Comparison of ENCODE assay signal across 10 cellular contexts in genomic region chr7:155214328-155214986, GRCh38.
DNase-seq lines count a peak whose midpoint lies in the region; ATAC-seq and TF ChIP-seq lines count a peak whose summit lies in the region.
"Had no signal": no experiment of that assay in that cellular context is flagged by ENCODE, and none has a peak within 500 bp of the region (broad histone marks: within the 10 kb centered on the region; RNA-seq: fewer than 3 reads in every experiment).

No MANE protein-coding gene starts in this region.

- no peak overlapping the region for H3K27ac ChIP-seq in skeletal muscle tissue (ENCODE audit: low read depth, low read length)
- no peak overlapping the region for H3K27ac ChIP-seq in ascending aorta
- H3K27ac ChIP-seq: SK-N-MC had no signal

- peak overlapping the region in 2 of 3 donors; percentile 68 to 76 for H3K9ac ChIP-seq in skeletal muscle tissue (ENCODE audit: low read depth in 1 of 3, low read length in 3 of 3)

- H3K36me3 ChIP-seq in kidney epithelial cell (ENCODE audit: control insufficient read depth, insufficient read depth, low read length) (no peaks in the 10 kb centered on the region), skeletal muscle tissue (ENCODE audit: control insufficient read depth in 3 of 3, insufficient read depth in 3 of 3, low read length in 3 of 3) (no peaks in the 10 kb centered on the region), ascending aorta (no peaks in the 10 kb centered on the region)

- intact Hi-C loops in ascending aorta (cut with DNase I) = no loop called here

- H3K4me3 ChIP-seq in kidney epithelial cell (ENCODE audit: low read depth, low read length) (peak overlapping the region; percentile 36), skeletal muscle tissue (ENCODE audit: low read length in 3 of 3) (peak overlapping the region; percentile 54 to 74 (median 70)), ascending aorta (no peak overlapping the region)
- H3K4me3 ChIP-seq: SK-N-MC had no signal

- peak; percentile 80 for DNase-seq in GM03348 (ENCODE audit: low spot score)
- DNase-seq in NCI-H748 (lab: John Stamatoyannopoulos, UW; ENCODE audit: unreplicated experiment) = peak; percentile 75
- DNase-seq in kidney epithelial cell (ENCODE audit: low read depth) = no peak
- DNase-seq in ascending aorta (ENCODE audit: low spot score in 2 of 2) = no peak
- DNase-seq in NCI-H446 treated with DMSO at 0.1 percent for 48 hours (lab: John Stamatoyannopoulos, UW) = no peak

- ATAC-seq in GM18870 (IDR thresholded peaks at IDR 0.05; ENCODE audit: unreplicated experiment) = no peak
- ATAC-seq in HG02678 (IDR thresholded peaks at IDR 0.05; ENCODE audit: unreplicated experiment) = no peak
- ATAC-seq: stimulated activated effector memory CD8-positive, alpha-beta T cell treated with anti-CD3 and anti-CD28 coated beads, Interleukin-12 subunit alpha, Interleukin-12 subunit beta, amount 100 ng/mL, for 72 hours had no signal

- H3K9me3 ChIP-seq in skeletal muscle tissue (ENCODE audit: control insufficient read depth in 3 of 3, low read length in 3 of 3) (no peaks in the 10 kb centered on the region), ascending aorta (no peaks in the 10 kb centered on the region)

- H3K4me1 ChIP-seq in skeletal muscle tissue (ENCODE audit: control insufficient read depth in 3 of 3, insufficient read depth in 3 of 3, low read length in 3 of 3) = peaks cover 9 to 14% (median 10%) of the 10 kb centered on the region in 3 donors
- H3K4me1 ChIP-seq in ascending aorta = no peaks in the 10 kb centered on the region

- H3K27me3 ChIP-seq in kidney epithelial cell (ENCODE audit: control insufficient read depth, insufficient read depth, low read length) = no peaks in the 10 kb centered on the region
- peaks cover 7 to 34% (median 14%) of the 10 kb centered on the region in 3 donors for H3K27me3 ChIP-seq in skeletal muscle tissue (ENCODE audit: control insufficient read depth in 3 of 3, insufficient read depth in 3 of 3, low read length in 3 of 3)
- H3K27me3 ChIP-seq in ascending aorta = no peaks in the 10 kb centered on the region

- TF ChIP-seq CTCF in kidney epithelial cell (IDR thresholded peaks at IDR 0.05; ENCODE audit: insufficient read depth, low read length, poor library complexity, severe bottlenecking) (no peak), ascending aorta (IDR thresholded peaks at IDR 0.05) (no peak)

Comparison
In these comparisons a context has a peak if more than half of its experiments do, and no peak if none do; other contexts are left out.
1. DNase-seq: peak in GM03348 (single experiment) and NCI-H748 (single experiment); none in kidney epithelial cell (single experiment), ascending aorta (0 of 2) and NCI-H446 treated with DMSO at 0.1 percent for 48 hours (single experiment).
2. H3K4me3 ChIP-seq: peak in kidney epithelial cell (single experiment) and skeletal muscle tissue (3 of 3); none in ascending aorta (0 of 2).